In the genomic region with DNA sequence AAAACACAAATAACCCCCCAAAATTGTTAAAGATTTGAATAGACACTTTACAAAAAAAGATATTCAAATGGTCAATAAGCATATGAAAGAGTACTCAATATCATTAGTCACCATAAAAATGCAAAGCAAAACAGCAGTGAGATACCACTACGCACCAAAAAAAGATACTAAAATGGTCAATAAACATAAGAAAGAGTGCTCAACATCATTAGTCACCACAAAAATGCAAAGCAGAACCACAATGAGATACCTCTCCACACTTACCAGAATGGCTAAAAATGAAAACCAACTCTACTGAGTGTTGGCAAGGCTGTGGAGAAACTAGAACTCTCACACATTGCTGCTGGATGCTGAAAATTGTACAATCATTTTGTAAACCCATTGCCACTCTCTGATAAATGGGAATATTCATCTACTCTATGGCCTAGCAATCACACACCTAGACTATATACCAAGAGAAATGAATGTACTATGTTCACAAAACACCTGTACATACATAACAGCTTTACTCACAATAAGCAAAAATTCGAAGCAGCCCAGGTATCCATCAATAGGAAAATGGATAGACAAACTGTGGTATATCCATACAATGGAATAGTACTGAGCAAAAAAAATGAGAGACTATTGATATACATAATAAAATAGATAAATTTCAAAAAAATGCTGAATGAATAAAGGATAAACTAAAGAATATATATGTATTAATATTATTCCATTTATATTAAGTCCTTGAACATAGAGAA, we compare ENCODE assay signal across 21 cellular contexts.
DNase-seq lines count a peak whose midpoint lies in the region; ATAC-seq and TF ChIP-seq lines count a peak whose summit lies in the region.
"Had no signal": no experiment of that assay in that cellular context is flagged by ENCODE, and none has a peak within 500 bp of the region (broad histone marks: within the 10 kb centered on the region; RNA-seq: fewer than 3 reads in every experiment).

No MANE protein-coding gene starts in this region.

- no peak overlapping the region for H3K4me3 ChIP-seq in SK-N-SH (ENCODE audit: low read depth in 2 of 2, low read length in 1 of 2)
- no peak overlapping the region for H3K4me3 ChIP-seq in fibroblast of pulmonary artery (replicated peaks; ENCODE audit: low read depth, low read length)
- H3K4me3 ChIP-seq in MM.1S (ENCODE audit: low read length), result no peak overlapping the region

- H3K27ac ChIP-seq in SK-N-SH (ENCODE audit: low read depth in 2 of 2, low read length in 1 of 2), result no peak overlapping the region
- H3K27ac ChIP-seq in MM.1S (ENCODE audit: low read length), result no peak overlapping the region
- H3K27ac ChIP-seq: 22Rv1, HL-60 had no signal

- TF ChIP-seq CTCF in SK-N-SH (IDR thresholded peaks at IDR 0.05) (no peak), fibroblast of pulmonary artery (IDR thresholded peaks at IDR 0.05; ENCODE audit: low read length, missing control alignments) (no peak), MM.1S (IDR thresholded peaks at IDR 0.05; ENCODE audit: low read length) (no peak), natural killer cell (IDR thresholded peaks at IDR 0.05) (no peak)

- no peaks in the 10 kb centered on the region for H3K9me3 ChIP-seq in SK-N-SH
- H3K9me3 ChIP-seq in MM.1S (replicated peaks; ENCODE audit: insufficient read depth, low read length), result no peaks in the 10 kb centered on the region
- H3K9me3 ChIP-seq: BE2C, Caco-2 had no signal

- H3F3A ChIP-seq in SK-N-SH (replicated peaks; ENCODE audit: insufficient read depth), result peaks cover 11% of the 10 kb centered on the region
- no peaks in the 10 kb centered on the region for H3F3A ChIP-seq in MM.1S (ENCODE audit: insufficient read depth, low read length)

- H2AFZ ChIP-seq in SK-N-SH (ENCODE audit: low read depth) (no peak overlapping the region), MM.1S (ENCODE audit: low read length) (no peak overlapping the region)

- CTCF ChIA-PET in SK-N-SH (lab: Yijun Ruan, JAX), result no interaction called here

- intact Hi-C loops in natural killer cell (cut with micrococcal nuclease), result no loop called here

- H3K9ac ChIP-seq in SK-N-SH, result no peak overlapping the region
- H3K9ac ChIP-seq in MM.1S (ENCODE audit: low read length), result no peak overlapping the region

- TF ChIP-seq EP300 in SK-N-SH (IDR thresholded peaks at IDR 0.05; ENCODE audit: borderline replicate concordance in 1 of 2, low read depth in 1 of 2, low read length in 1 of 2), result no peak

- H3K4me1 ChIP-seq in SK-N-SH (ENCODE audit: control insufficient read depth in 1 of 2, insufficient read depth in 2 of 2, low read depth in 1 of 2, low read length in 1 of 2) (peaks cover 0 to 9% of the 10 kb centered on the region in 2 experiments; a peak in 2 of 4 replicates), MM.1S (ENCODE audit: low read length) (no peaks in the 10 kb centered on the region)
- H3K4me1 ChIP-seq: BE2C, Caco-2 had no signal

- H3K79me2 ChIP-seq in SK-N-SH (ENCODE audit: insufficient read depth) (no peaks in the 10 kb centered on the region), MM.1S (ENCODE audit: low read length) (no peaks in the 10 kb centered on the region)

- no peaks in the 10 kb centered on the region for H3K4me1 Mint-ChIP-seq in natural killer cell
- H3K4me1 Mint-ChIP-seq: CD4-positive, CD25-positive, alpha-beta regulatory T cell had no signal

- H3K27me3 ChIP-seq in SK-N-SH (ENCODE audit: insufficient read depth), result no peaks in the 10 kb centered on the region
- H3K27me3 ChIP-seq in MM.1S (replicated peaks; ENCODE audit: insufficient read depth, low read length), result no peaks in the 10 kb centered on the region
- H3K27me3 ChIP-seq: BE2C had no signal

- POLR2A ChIA-PET in SK-N-SH (lab: Yijun Ruan, JAX), result no interaction called here

- TF ChIP-seq RAD21 in SK-N-SH (IDR thresholded peaks at IDR 0.05; ENCODE audit: low read length), result no peak

- no peak overlapping the region for H3K4me3 Mint-ChIP-seq in natural killer cell
- H3K4me3 Mint-ChIP-seq: CD4-positive, CD25-positive, alpha-beta regulatory T cell had no signal

- H3K4me2 ChIP-seq in SK-N-SH, result no peak overlapping the region
- H3K4me2 ChIP-seq in MM.1S (ENCODE audit: low read depth, low read length), result no peak overlapping the region

- ATAC-seq in SK-N-SH treated with all-trans-retinoic acid at 6 μM for 48 hours (no peak), natural killer cell (no peak)

- H3K27me3 Mint-ChIP-seq in natural killer cell (ENCODE audit: low read depth in 2 of 2), result peaks cover 11 to 42% of the 10 kb centered on the region in 2 donors
- H3K27me3 Mint-ChIP-seq: CD4-positive, CD25-positive, alpha-beta regulatory T cell had no signal

- no peaks in the 10 kb centered on the region for H4K20me1 ChIP-seq in SK-N-SH (ENCODE audit: insufficient read depth)
- no peaks in the 10 kb centered on the region for H4K20me1 ChIP-seq in MM.1S (ENCODE audit: insufficient read depth, low read length)

- H3K9me3 Mint-ChIP-seq in natural killer cell, result no peaks in the 10 kb centered on the region

- H3K36me3 Mint-ChIP-seq in natural killer cell, result no peaks in the 10 kb centered on the region
- H3K36me3 Mint-ChIP-seq: CD4-positive, CD25-positive, alpha-beta regulatory T cell had no signal

- no peak for DNase-seq in SK-N-SH
- peak; percentile 60 for DNase-seq in amniotic epithelial cell (ENCODE audit: low read depth)
- peak; percentile 38 for DNase-seq in fibroblast of pulmonary artery (ENCODE audit: low read depth)
- no peak for DNase-seq in MM.1S
- no peak for DNase-seq in COR-L47 (lab: John Stamatoyannopoulos, UW)
- DNase-seq in NCI-H526 treated with DMSO at 0.1 percent for 48 hours (lab: John Stamatoyannopoulos, UW), result no peak
- DNase-seq in natural killer cell, result no peak
- DNase-seq: BE2C; Caco-2; CD4-positive, CD25-positive, alpha-beta regulatory T cell; H7; Karpas-422; NCI-H1105; NCI-H2081; NCI-H2171 treated with DMSO at 0.1 percent for 48 hours; NCI-H510A treated with DMSO at 0.1 percent for 48 hours; NCI-H82; SHP77 had no signal

- H3K9me2 ChIP-seq in SK-N-SH, result no peaks in the 10 kb centered on the region
- H3K9me2 ChIP-seq in MM.1S (replicated peaks; ENCODE audit: insufficient read depth, low read length), result no peaks in the 10 kb centered on the region

- 30% methylated on average over 2 of the region's 2 CpGs for WGBS in SK-N-SH (ENCODE audit: low lambda C conversion rate)

- no peak overlapping the region for H3K27ac Mint-ChIP-seq in natural killer cell
- H3K27ac Mint-ChIP-seq: CD4-positive, CD25-positive, alpha-beta regulatory T cell had no signal

- H3K36me3 ChIP-seq in SK-N-SH (replicated peaks in 1 of 2; ENCODE audit: control insufficient read depth in 1 of 2, insufficient read depth in 2 of 2, low read length in 1 of 2), result no peaks in the 10 kb centered on the region
- no peaks in the 10 kb centered on the region for H3K36me3 ChIP-seq in MM.1S (replicated peaks; ENCODE audit: insufficient read depth, low read length)
- H3K36me3 ChIP-seq: BE2C had no signal

TF ChIP-seq in SK-N-SH treated with all-trans-retinoic acid at 6 μM for 48 hours, 23 proteins besides CTCF, POLR2A, EP300 and RAD21:
- TF ChIP-seq ZNF8 (CRISPR knock-in tag; IDR thresholded peaks at IDR 0.05) (peak; percentile 96), ZNF70 (CRISPR knock-in tag; IDR thresholded peaks at IDR 0.05) (no peak), ARNTL (CRISPR knock-in tag; IDR thresholded peaks at IDR 0.05; ENCODE audit: borderline replicate concordance, low read depth) (no peak), ZNF565 (CRISPR knock-in tag; conservative IDR thresholded peaks at IDR 0.05; ENCODE audit: low read depth) (no peak)
TF ChIP-seq in SK-N-SH treated with all-trans-retinoic acid at 6 μM for 48 hours: peak in this region for 1.

TF ChIP-seq in SK-N-SH, 30 proteins besides CTCF, POLR2A, EP300 and RAD21 (continues in another document):
- TF ChIP-seq POLR2AphosphoS5 (IDR thresholded peaks at IDR 0.05; ENCODE audit: low read depth, low read length), result no peak
- TF ChIP-seq NRF1 (IDR thresholded peaks at IDR 0.05; ENCODE audit: low read depth, low read length), result no peak
- no peak for TF ChIP-seq MEF2A (IDR thresholded peaks at IDR 0.05; ENCODE audit: borderline replicate concordance, low read depth)
- no peak for TF ChIP-seq SMC3 (IDR thresholded peaks at IDR 0.05; ENCODE audit: low read depth, low read length)
- no peak for TF ChIP-seq FOXJ3 (CRISPR knock-in tag; IDR thresholded peaks at IDR 0.05)
- TF ChIP-seq SIN3A (IDR thresholded peaks at IDR 0.05; ENCODE audit: borderline replicate concordance, low read depth, low read length), result no peak
- TF ChIP-seq GABPA (IDR thresholded peaks at IDR 0.05; ENCODE audit: low read depth), result no peak
- no peak for TF ChIP-seq GATA2 (CRISPR knock-in tag; IDR thresholded peaks at IDR 0.05)
- TF ChIP-seq, protein P1, sequence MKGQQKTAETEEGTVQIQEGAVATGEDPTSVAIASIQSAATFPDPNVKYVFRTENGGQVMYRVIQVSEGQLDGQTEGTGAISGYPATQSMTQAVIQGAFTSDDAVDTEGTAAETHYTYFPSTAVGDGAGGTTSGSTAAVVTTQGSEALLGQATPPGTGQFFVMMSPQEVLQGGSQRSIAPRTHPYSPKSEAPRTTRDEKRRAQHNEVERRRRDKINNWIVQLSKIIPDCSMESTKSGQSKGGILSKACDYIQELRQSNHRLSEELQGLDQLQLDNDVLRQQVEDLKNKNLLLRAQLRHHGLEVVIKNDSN (IDR thresholded peaks at IDR 0.05; ENCODE audit: borderline replicate concordance, low read depth), result no peak
- TF ChIP-seq, protein P2, sequence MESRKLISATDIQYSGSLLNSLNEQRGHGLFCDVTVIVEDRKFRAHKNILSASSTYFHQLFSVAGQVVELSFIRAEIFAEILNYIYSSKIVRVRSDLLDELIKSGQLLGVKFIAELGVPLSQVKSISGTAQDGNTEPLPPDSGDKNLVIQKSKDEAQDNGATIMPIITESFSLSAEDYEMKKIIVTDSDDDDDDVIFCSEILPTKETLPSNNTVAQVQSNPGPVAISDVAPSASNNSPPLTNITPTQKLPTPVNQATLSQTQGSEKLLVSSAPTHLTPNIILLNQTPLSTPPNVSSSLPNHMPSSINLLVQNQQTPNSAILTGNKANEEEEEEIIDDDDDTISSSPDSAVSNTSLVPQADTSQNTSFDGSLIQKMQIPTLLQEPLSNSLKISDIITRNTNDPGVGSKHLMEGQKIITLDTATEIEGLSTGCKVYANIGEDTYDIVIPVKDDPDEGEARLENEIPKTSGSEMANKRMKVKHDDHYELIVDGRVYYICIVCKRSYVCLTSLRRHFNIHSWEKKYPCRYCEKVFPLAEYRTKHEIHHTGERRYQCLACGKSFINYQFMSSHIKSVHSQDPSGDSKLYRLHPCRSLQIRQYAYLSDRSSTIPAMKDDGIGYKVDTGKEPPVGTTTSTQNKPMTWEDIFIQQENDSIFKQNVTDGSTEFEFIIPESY (IDR thresholded peaks at IDR 0.05; ENCODE audit: borderline replicate concordance, low read depth), result no peak
- TF ChIP-seq EZH2phosphoT487 (IDR thresholded peaks at IDR 0.05; ENCODE audit: borderline replicate concordance, low read depth), result no peak

Comparison
In these comparisons a context has a peak if more than half of its experiments do, and no peak if none do; other contexts are left out.
1. DNase-seq: peak in amniotic epithelial cell (single experiment) and fibroblast of pulmonary artery (single experiment); none in SK-N-SH (single experiment), MM.1S (single experiment), COR-L47 (single experiment), NCI-H526 treated with DMSO at 0.1 percent for 48 hours (single experiment) and natural killer cell (single experiment).